Comparison of ENCODE assay signal across 9 cellular contexts in the genomic region with DNA sequence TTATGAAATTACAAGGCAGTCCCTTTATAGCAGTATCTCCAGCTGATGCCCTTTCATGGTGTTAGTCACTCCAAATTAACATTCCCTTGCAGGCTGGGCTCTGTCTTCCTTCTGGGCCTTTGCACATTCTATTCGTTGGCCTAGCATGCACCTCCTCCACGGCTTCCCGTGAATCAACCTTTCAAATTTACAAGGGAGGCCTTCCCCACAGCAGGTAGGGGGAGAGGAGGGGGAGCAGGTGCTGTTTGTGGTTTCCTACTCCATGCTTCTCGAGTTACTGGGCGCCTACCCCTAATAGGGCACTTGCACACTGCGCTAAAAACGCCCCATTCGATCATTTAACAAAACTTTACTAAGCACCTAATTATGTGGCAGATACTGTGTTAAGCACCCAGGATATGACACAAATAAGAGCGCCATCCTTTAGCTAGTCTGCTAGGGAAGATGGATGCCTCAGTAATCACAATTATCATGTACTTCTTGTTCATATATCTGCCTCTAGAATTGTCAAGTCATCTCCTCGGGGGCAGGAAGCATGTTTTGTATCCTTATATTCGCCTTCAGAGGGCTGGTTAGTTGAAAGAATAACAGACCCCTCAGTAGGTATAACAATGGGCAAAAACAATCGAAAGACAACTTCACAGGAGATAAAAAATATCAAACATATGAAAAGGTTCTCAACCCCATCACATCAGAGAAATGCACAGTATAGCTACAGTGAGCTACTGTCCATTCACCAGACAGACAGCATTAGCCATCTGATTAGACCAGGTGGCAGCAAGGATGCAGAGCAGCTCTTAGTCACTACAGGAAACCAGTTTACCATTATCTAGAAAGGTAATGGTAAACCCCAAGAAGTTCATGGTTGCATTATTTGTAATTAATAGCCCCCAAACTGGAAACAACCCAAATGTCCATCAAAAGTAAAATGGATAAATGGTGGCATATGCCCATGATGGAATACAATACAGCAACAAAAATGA. TPM values are rescaled to one million over a fixed set of nuclear protein-coding genes. Genes with fewer than 3 reads are reported as not detected.
DNase-seq lines count a peak whose midpoint lies in the region; ATAC-seq and TF ChIP-seq lines count a peak whose summit lies in the region.
"Had no signal": no experiment of that assay in that cellular context is flagged by ENCODE, and none has a peak within 500 bp of the region (broad histone marks: within the 10 kb centered on the region; RNA-seq: fewer than 3 reads in every experiment).

No MANE protein-coding gene starts in this region.

- no peak for TF ChIP-seq CTCF in WERI-Rb-1 (IDR thresholded peaks at IDR 0.05; ENCODE audit: low read depth, low read length)

- H3K4me3 ChIP-seq in WERI-Rb-1 (ENCODE audit: low read depth, low read length), result no peak overlapping the region

- H3K36me3 Mint-ChIP-seq in activated T-helper 1 cell treated with anti-CD3 and anti-CD28 coated beads, Interleukin-12 subunit alpha, Interleukin-12 subunit beta, Interleukin-2, Interleukin-4 antibody, amounts not matched to agents 30 ng/mL and 10 ng/mL and 1 ng/mL, durations not matched to agents 14 hours and 24 hours and 36 hours (ENCODE audit: low read depth), result peaks cover 21% of the 10 kb centered on the region

- peak; percentile 73 for DNase-seq in ELF-1 (ENCODE audit: low read depth, low spot score)
- peak; percentile 73 for DNase-seq in NCI-H526 treated with DMSO at 0.1 percent for 48 hours (lab: John Stamatoyannopoulos, UW)
- DNase-seq in activated T-helper 1 cell treated with anti-CD3 and anti-CD28 coated beads, Interleukin-12 subunit alpha, Interleukin-12 subunit beta, Interleukin-2, Interleukin-4 antibody, amounts not matched to agents 30 ng/mL and 10 ng/mL and 1 ng/mL, durations not matched to agents 14 hours and 24 hours and 36 hours (ENCODE audit: low spot score), result peak; percentile 43
- DNase-seq in iPS-NIHi11 (ENCODE audit: low spot score), result peak; percentile 33
- DNase-seq in stimulated activated CD8-positive, alpha-beta memory T cell treated with anti-CD3 and anti-CD28 coated beads, Interleukin-7, amount 100 ng/mL, for 4 hours (ENCODE audit: low read depth in 2 of 2), result peak; percentile 40 to 46
- DNase-seq in WERI-Rb-1, result no peak
- no peak for DNase-seq in cerebellar cortex (ENCODE audit: low spot score)

- H3K27ac Mint-ChIP-seq in activated T-helper 1 cell treated with anti-CD3 and anti-CD28 coated beads, Interleukin-12 subunit alpha, Interleukin-12 subunit beta, Interleukin-2, Interleukin-4 antibody, amounts not matched to agents 30 ng/mL and 10 ng/mL and 1 ng/mL, durations not matched to agents 14 hours and 24 hours and 36 hours, result peak overlapping the region; percentile 98

- peak overlapping the region; percentile 94 for H3K4me3 Mint-ChIP-seq in activated T-helper 1 cell treated with anti-CD3 and anti-CD28 coated beads, Interleukin-12 subunit alpha, Interleukin-12 subunit beta, Interleukin-2, Interleukin-4 antibody, amounts not matched to agents 30 ng/mL and 10 ng/mL and 1 ng/mL, durations not matched to agents 14 hours and 24 hours and 36 hours

- no peak overlapping the region for H3K27ac ChIP-seq in WERI-Rb-1

- H3K36me3 ChIP-seq in WERI-Rb-1, result peaks cover 15% of the 10 kb centered on the region

- no peaks in the 10 kb centered on the region for H3K9me3 ChIP-seq in WERI-Rb-1 (ENCODE audit: severe bottlenecking)

- no peaks in the 10 kb centered on the region for H3K9me3 Mint-ChIP-seq in activated T-helper 1 cell treated with anti-CD3 and anti-CD28 coated beads, Interleukin-12 subunit alpha, Interleukin-12 subunit beta, Interleukin-2, Interleukin-4 antibody, amounts not matched to agents 30 ng/mL and 10 ng/mL and 1 ng/mL, durations not matched to agents 14 hours and 24 hours and 36 hours

- H3K27me3 Mint-ChIP-seq in activated T-helper 1 cell treated with anti-CD3 and anti-CD28 coated beads, Interleukin-12 subunit alpha, Interleukin-12 subunit beta, Interleukin-2, Interleukin-4 antibody, amounts not matched to agents 30 ng/mL and 10 ng/mL and 1 ng/mL, durations not matched to agents 14 hours and 24 hours and 36 hours (ENCODE audit: insufficient read depth), result no peaks in the 10 kb centered on the region

- H3K27me3 ChIP-seq in WERI-Rb-1 (ENCODE audit: insufficient read depth, low read depth, severe bottlenecking), result no peaks in the 10 kb centered on the region

- intact Hi-C loops in activated T-helper 1 cell treated with anti-CD3 and anti-CD28 coated beads, Interleukin-12 subunit alpha, Interleukin-12 subunit beta, Interleukin-2, Interleukin-4 antibody, amounts not matched to agents 30 ng/mL and 10 ng/mL and 1 ng/mL, durations not matched to agents 14 hours and 24 hours and 36 hours (cut with micrococcal nuclease), result loop anchor here (1.0 to 10.0 kb wide), 10 partner anchors 18 to 565 kb away; partner anchors contain the start of genes EFNA4, KRTCAP2, PBXIP1 and TRIM46

- H3K4me1 Mint-ChIP-seq in activated T-helper 1 cell treated with anti-CD3 and anti-CD28 coated beads, Interleukin-12 subunit alpha, Interleukin-12 subunit beta, Interleukin-2, Interleukin-4 antibody, amounts not matched to agents 30 ng/mL and 10 ng/mL and 1 ng/mL, durations not matched to agents 14 hours and 24 hours and 36 hours (ENCODE audit: low read depth), result peaks cover 63% of the 10 kb centered on the region

- no peak for ATAC-seq in GM18502 (IDR thresholded peaks at IDR 0.05; ENCODE audit: poor library complexity, unreplicated experiment)

RNA-seq across cellular contexts. Expression of gene ADAR, which starts 1.7 kb away (rescaled TPM):
- total RNA-seq in activated T-helper 1 cell treated with anti-CD3 and anti-CD28 coated beads, Interleukin-12 subunit alpha, Interleukin-12 subunit beta, Interleukin-2, Interleukin-4 antibody, amounts not matched to agents 30 ng/mL and 10 ng/mL and 1 ng/mL, durations not matched to agents 14 hours and 24 hours and 36 hours, result 299 and 301 TPM in 2 replicates

RNA-seq across cellular contexts. Expression of gene CHRNB2, which starts 42.1 kb away (rescaled TPM):
- total RNA-seq in activated T-helper 1 cell treated with anti-CD3 and anti-CD28 coated beads, Interleukin-12 subunit alpha, Interleukin-12 subunit beta, Interleukin-2, Interleukin-4 antibody, amounts not matched to agents 30 ng/mL and 10 ng/mL and 1 ng/mL, durations not matched to agents 14 hours and 24 hours and 36 hours, result not detected in 2 replicates
- total RNA-seq: NCI-H460 had no signal

RNA-seq across cellular contexts. Expression of gene UBE2Q1, which starts 51.2 kb away (rescaled TPM):
- total RNA-seq in activated T-helper 1 cell treated with anti-CD3 and anti-CD28 coated beads, Interleukin-12 subunit alpha, Interleukin-12 subunit beta, Interleukin-2, Interleukin-4 antibody, amounts not matched to agents 30 ng/mL and 10 ng/mL and 1 ng/mL, durations not matched to agents 14 hours and 24 hours and 36 hours, result 93.3 and 106 TPM in 2 replicates

Comparison
In these comparisons a context has a peak if more than half of its experiments do, and no peak if none do; other contexts are left out.
1. DNase-seq: peak in ELF-1 (single experiment), NCI-H526 treated with DMSO at 0.1 percent for 48 hours (single experiment), activated T-helper 1 cell treated with anti-CD3 and anti-CD28 coated beads, Interleukin-12 subunit alpha, Interleukin-12 subunit beta, Interleukin-2, Interleukin-4 antibody, amounts not matched to agents 30 ng/mL and 10 ng/mL and 1 ng/mL, durations not matched to agents 14 hours and 24 hours and 36 hours (single experiment), iPS-NIHi11 (single experiment) and stimulated activated CD8-positive, alpha-beta memory T cell treated with anti-CD3 and anti-CD28 coated beads, Interleukin-7, amount 100 ng/mL, for 4 hours (2 of 2); none in WERI-Rb-1 (single experiment) and cerebellar cortex (single experiment).